26 cellular contexts compared by ENCODE assay signal in the genomic region with DNA sequence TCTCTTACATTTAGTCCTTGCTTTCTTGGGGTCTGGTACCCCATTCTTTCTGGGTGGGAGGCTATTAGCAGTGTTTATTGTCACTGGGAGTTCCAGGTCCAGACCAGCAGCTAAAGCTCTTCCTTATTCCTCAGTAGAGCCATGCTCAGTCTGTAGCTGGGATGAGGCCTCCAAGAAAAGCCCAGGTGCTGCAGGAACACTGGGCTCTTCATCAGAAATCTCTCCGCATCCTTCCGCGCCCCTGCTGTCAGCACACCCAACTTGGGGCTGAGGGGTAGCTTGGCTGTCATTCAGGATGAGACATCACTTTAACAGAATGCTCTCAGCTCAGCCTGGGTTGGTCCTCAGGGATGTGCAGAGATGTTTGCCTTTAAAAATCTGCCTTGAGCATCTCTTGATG.
"Had no signal": no experiment of that assay in that cellular context is flagged by ENCODE, and none has a peak within 500 bp of the region (broad histone marks: within the 10 kb centered on the region; RNA-seq: fewer than 3 reads in every experiment).

No MANE protein-coding gene starts in this region.

- DNase-seq: activated B cell treated with CpG ODN at 0.5 μM for 24 hours; activated CD4-positive, alpha-beta memory T cell treated with anti-CD3 and anti-CD28 coated beads, Interleukin-2, amount 10 ng/mL, durations not matched to agents 7 days and 5 days; activated CD4-positive, alpha-beta T cell treated with anti-CD3 and anti-CD28 coated beads, Interleukin-2, amount 10 ng/mL, durations not matched to agents 7 days and 5 days; activated CD4-positive, alpha-beta T cell treated with anti-CD3 and anti-CD28 coated beads, Interleukin-2, amount 50 U/mL, for 4 hours; activated CD8-positive, alpha-beta memory T cell treated with anti-CD3 and anti-CD28 coated beads, Interleukin-2, amount 50 U/mL, for 48 hours; activated gamma-delta T cell; activated naive CD4-positive, alpha-beta T cell; activated naive CD4-positive, alpha-beta T cell treated with anti-CD3 and anti-CD28 coated beads, Interleukin-2, amount 50 U/mL, for 16 hours; activated naive CD8-positive, alpha-beta T cell treated with anti-CD3 and anti-CD28 coated beads for 36 hours; activated naive CD8-positive, alpha-beta T cell treated with anti-CD3 and anti-CD28 coated beads, Interleukin-2, amount 50 U/mL, for 24 hours; activated T-cell treated with anti-CD3 and anti-CD28 coated beads for 4 hours; activated T-cell treated with anti-CD3 and anti-CD28 coated beads, Interleukin-2, amount 50 U/mL, for 24 hours; activated T-cell treated with anti-CD3 and anti-CD28 coated beads, Interleukin-2, amount 50 U/mL, for 72 hours; cerebellar nuclear complex; colonic mucosa; effector memory CD4-positive, alpha-beta T cell; endodermal cell; foreskin fibroblast; heart left ventricle; T-helper 1 cell; T-helper 17 cell; T1000; WERI-Rb-1 had no signal

- H3K9me3 Mint-ChIP-seq: activated B cell treated with CpG ODN at 0.5 μM for 24 hours; activated CD4-positive, alpha-beta memory T cell treated with anti-CD3 and anti-CD28 coated beads, Interleukin-2, amount 10 ng/mL, durations not matched to agents 7 days and 5 days; activated CD4-positive, alpha-beta T cell treated with anti-CD3 and anti-CD28 coated beads, Interleukin-2, amount 10 ng/mL, durations not matched to agents 7 days and 5 days; activated naive CD8-positive, alpha-beta T cell treated with anti-CD3 and anti-CD28 coated beads for 36 hours; activated naive CD8-positive, alpha-beta T cell treated with anti-CD3 and anti-CD28 coated beads, Interleukin-2, amount 50 U/mL, for 24 hours; activated T-cell treated with anti-CD3 and anti-CD28 coated beads, Interleukin-2, amount 50 U/mL, for 24 hours; activated T-cell treated with anti-CD3 and anti-CD28 coated beads, Interleukin-2, amount 50 U/mL, for 72 hours; endodermal cell; T-helper 2 cell treated with Interferon-gamma antibody and Interleukin-4, amounts not matched to agents 5 μg/mL and 100 μg/mL, for 36 hours had no signal

- H3K4me1 ChIP-seq: colonic mucosa had no signal

- H3K4me3 ChIP-seq: colonic mucosa, heart left ventricle had no signal

- H3K27ac ChIP-seq: colonic mucosa, heart left ventricle, WERI-Rb-1 had no signal

- H3K27me3 ChIP-seq: colonic mucosa, heart left ventricle had no signal

- H3K36me3 Mint-ChIP-seq: activated naive CD8-positive, alpha-beta T cell treated with anti-CD3 and anti-CD28 coated beads for 36 hours had no signal

- H3K36me3 ChIP-seq: colonic mucosa, heart left ventricle, WERI-Rb-1 had no signal

- H3K27ac Mint-ChIP-seq: activated B cell treated with CpG ODN at 0.5 μM for 24 hours; activated CD4-positive, alpha-beta memory T cell treated with anti-CD3 and anti-CD28 coated beads, Interleukin-2, amount 10 ng/mL, durations not matched to agents 7 days and 5 days; activated CD4-positive, alpha-beta T cell treated with anti-CD3 and anti-CD28 coated beads, Interleukin-2, amount 10 ng/mL, durations not matched to agents 7 days and 5 days; activated naive CD8-positive, alpha-beta T cell treated with anti-CD3 and anti-CD28 coated beads for 36 hours; activated naive CD8-positive, alpha-beta T cell treated with anti-CD3 and anti-CD28 coated beads, Interleukin-2, amount 50 U/mL, for 24 hours; activated T-cell treated with anti-CD3 and anti-CD28 coated beads, Interleukin-2, amount 50 U/mL, for 24 hours; activated T-cell treated with anti-CD3 and anti-CD28 coated beads, Interleukin-2, amount 50 U/mL, for 72 hours; endodermal cell; T-helper 17 cell; T-helper 2 cell treated with Interferon-gamma antibody and Interleukin-4, amounts not matched to agents 5 μg/mL and 100 μg/mL, for 36 hours had no signal

- H3K4me1 Mint-ChIP-seq: activated naive CD8-positive, alpha-beta T cell treated with anti-CD3 and anti-CD28 coated beads for 36 hours; activated naive CD8-positive, alpha-beta T cell treated with anti-CD3 and anti-CD28 coated beads, Interleukin-2, amount 50 U/mL, for 24 hours had no signal

- H3K9me3 ChIP-seq: colonic mucosa, heart left ventricle had no signal

- H3K4me3 Mint-ChIP-seq: activated B cell treated with CpG ODN at 0.5 μM for 24 hours; activated CD4-positive, alpha-beta memory T cell treated with anti-CD3 and anti-CD28 coated beads, Interleukin-2, amount 10 ng/mL, durations not matched to agents 7 days and 5 days; activated CD4-positive, alpha-beta T cell treated with anti-CD3 and anti-CD28 coated beads, Interleukin-2, amount 10 ng/mL, durations not matched to agents 7 days and 5 days; activated naive CD8-positive, alpha-beta T cell treated with anti-CD3 and anti-CD28 coated beads for 36 hours; activated naive CD8-positive, alpha-beta T cell treated with anti-CD3 and anti-CD28 coated beads, Interleukin-2, amount 50 U/mL, for 24 hours; activated T-cell treated with anti-CD3 and anti-CD28 coated beads, Interleukin-2, amount 50 U/mL, for 24 hours; activated T-cell treated with anti-CD3 and anti-CD28 coated beads, Interleukin-2, amount 50 U/mL, for 72 hours; endodermal cell; T-helper 17 cell; T-helper 2 cell treated with Interferon-gamma antibody and Interleukin-4, amounts not matched to agents 5 μg/mL and 100 μg/mL, for 36 hours had no signal

- H3K27me3 Mint-ChIP-seq: activated B cell treated with CpG ODN at 0.5 μM for 24 hours; activated CD4-positive, alpha-beta memory T cell treated with anti-CD3 and anti-CD28 coated beads, Interleukin-2, amount 10 ng/mL, durations not matched to agents 7 days and 5 days; activated CD4-positive, alpha-beta T cell treated with anti-CD3 and anti-CD28 coated beads, Interleukin-2, amount 10 ng/mL, durations not matched to agents 7 days and 5 days; activated naive CD8-positive, alpha-beta T cell treated with anti-CD3 and anti-CD28 coated beads for 36 hours; activated naive CD8-positive, alpha-beta T cell treated with anti-CD3 and anti-CD28 coated beads, Interleukin-2, amount 50 U/mL, for 24 hours; activated T-cell treated with anti-CD3 and anti-CD28 coated beads, Interleukin-2, amount 50 U/mL, for 24 hours; T-helper 17 cell had no signal

- ATAC-seq: activated CD4-positive, CD25-positive, alpha-beta regulatory T cell treated with anti-CD3 and anti-CD28 coated beads, Interleukin-2, amount 50 U/mL, for 24 hours; activated naive CD8-positive, alpha-beta T cell treated with anti-CD3 and anti-CD28 coated beads, Interleukin-2, amount 50 U/mL, for 24 hours; activated T-cell treated with anti-CD3 and anti-CD28 coated beads, Interleukin-2, amount 50 U/mL, for 72 hours; esophagus mucosa; heart left ventricle; T-helper 17 cell had no signal
